In the genomic region with DNA sequence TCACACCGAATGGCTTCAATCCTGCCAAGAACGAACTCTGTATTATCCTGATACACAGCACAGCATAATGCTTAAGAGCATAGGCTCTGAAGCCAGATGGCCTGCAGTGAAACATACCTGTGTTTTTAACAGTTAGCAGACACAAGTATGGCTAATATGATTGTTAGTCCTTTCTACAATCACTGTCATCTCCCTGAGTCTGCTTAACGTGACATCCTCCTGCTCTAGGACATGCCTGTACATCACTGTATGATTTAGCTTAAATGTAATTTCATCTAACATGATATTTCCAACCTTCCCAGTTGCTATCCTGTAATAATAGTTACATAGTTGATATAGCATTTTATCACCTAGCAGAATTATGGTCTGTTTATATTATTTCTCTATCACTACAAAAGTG, we compare ENCODE assay signal across 25 cellular contexts.
DNase-seq lines count a peak whose midpoint lies in the region; ATAC-seq, FAIRE-seq and TF ChIP-seq lines count a peak whose summit lies in the region.
"Had no signal": no experiment of that assay in that cellular context is flagged by ENCODE, and none has a peak within 500 bp of the region (broad histone marks: within the 10 kb centered on the region; RNA-seq: fewer than 3 reads in every experiment).

No MANE protein-coding gene starts in this region.

- no peaks in the 10 kb centered on the region for H3K79me1 ChIP-seq in H9 (ENCODE audit: insufficient read depth, low read depth, low read length, poor library complexity, severe bottlenecking)

- H3K4me2 ChIP-seq in H9 (ENCODE audit: insufficient read depth, insufficient read length, low read length) (no peak overlapping the region), Karpas-422 (ENCODE audit: low read depth, low read length, poor library complexity, severe bottlenecking) (no peak overlapping the region)

- no peak overlapping the region for H3K27ac Mint-ChIP-seq in H9
- H3K27ac Mint-ChIP-seq in mesothelial cell of epicardium: peak overlapping the region; percentile 39
- H3K27ac Mint-ChIP-seq: CD4-positive, alpha-beta T cell had no signal

- WGBS in H9 (ENCODE audit: extremely low coverage, insufficient read length, low lambda C conversion rate): no CpG with 5 or more reads among the region's 3 CpGs

- H3K27me3 ChIP-seq in H9 (ENCODE audit: insufficient read depth, low read length) (no peaks in the 10 kb centered on the region), Karpas-422 (ENCODE audit: low read length) (no peaks in the 10 kb centered on the region)
- H3K27me3 ChIP-seq: BLaER1 treated with 17β-estradiol and CSF1 and Interleukin-3, amounts not matched to agents 10 nM and 100 nM; SJSA1 had no signal

- H4K20me1 ChIP-seq in H9 (ENCODE audit: control insufficient read depth, insufficient read depth, insufficient read length): no peaks in the 10 kb centered on the region
- no peaks in the 10 kb centered on the region for H4K20me1 ChIP-seq in Karpas-422 (ENCODE audit: insufficient read depth, low read depth, low read length)
- H4K20me1 ChIP-seq: BLaER1 treated with 17β-estradiol and CSF1 and Interleukin-3, amounts not matched to agents 10 nM and 100 nM had no signal

- no peak overlapping the region for H3K23ac ChIP-seq in H9 (ENCODE audit: insufficient read length, low read depth, low read length)

- no peaks in the 10 kb centered on the region for H3K79me2 ChIP-seq in H9 (ENCODE audit: insufficient read depth, low read length)
- no peaks in the 10 kb centered on the region for H3K79me2 ChIP-seq in Karpas-422 (ENCODE audit: low read length)

- no peak overlapping the region for H3K14ac ChIP-seq in H9 (ENCODE audit: insufficient read depth, low read length)

- H3K9me3 Mint-ChIP-seq in H9: peaks cover 0 to 1% of the 10 kb centered on the region in 2 experiments; a peak in 1 of 5 replicates
- H3K9me3 Mint-ChIP-seq in mesothelial cell of epicardium: peaks cover 1% of the 10 kb centered on the region

- H3K18ac ChIP-seq in H9 (ENCODE audit: insufficient read length, low read depth, low read length): no peak overlapping the region

- H2BK15ac ChIP-seq in H9 (ENCODE audit: low read depth, low read length): peak overlapping the region; percentile 24; the same call in 1 of the 2 replicates

- H3K4me1 ChIP-seq in H9 (ENCODE audit: insufficient read depth, low read length) (no peaks in the 10 kb centered on the region), Karpas-422 (ENCODE audit: low read length) (no peaks in the 10 kb centered on the region)
- H3K4me1 ChIP-seq: SJSA1 had no signal

- H3K27ac ChIP-seq in H9 (ENCODE audit: insufficient read length, low read depth, low read length) (no peak overlapping the region), Karpas-422 (ENCODE audit: low read length) (no peak overlapping the region)
- H3K27ac ChIP-seq: BLaER1 treated with 17β-estradiol and CSF1 and Interleukin-3, amounts not matched to agents 10 nM and 100 nM; SJSA1 had no signal

- H3K4me3 Mint-ChIP-seq in H9 (no peak overlapping the region), mesothelial cell of epicardium (no peak overlapping the region)
- H3K4me3 Mint-ChIP-seq: CD4-positive, alpha-beta T cell had no signal

- no peak overlapping the region for H3T11ph ChIP-seq in H9 (ENCODE audit: low read length)

- H3K23me2 ChIP-seq in H9 (ENCODE audit: insufficient read length, low read depth, low read length, poor library complexity, severe bottlenecking): no peaks in the 10 kb centered on the region

- no peak overlapping the region for H4K8ac ChIP-seq in H9 (replicated peaks; ENCODE audit: insufficient read length, low read depth, low read length)

- H2BK120ac ChIP-seq in H9 (ENCODE audit: low read depth, low read length, poor library complexity, severe bottlenecking): no peak overlapping the region

- H3K4me1 Mint-ChIP-seq in H9 (no peaks in the 10 kb centered on the region), mesothelial cell of epicardium (peaks cover 18% of the 10 kb centered on the region)

- no peak for DNase-seq in D721Med (ENCODE audit: insufficient read length, low spot score)
- no peak for DNase-seq in H9
- DNase-seq in mesothelial cell of epicardium (ENCODE audit: low spot score in 2 of 2, unreplicated experiment in 2 of 2): no peak
- DNase-seq in central memory CD4-positive, alpha-beta T cell: no peak
- DNase-seq in RPMI8226: no peak
- DNase-seq in Karpas-422: no peak
- DNase-seq: CD4-positive, alpha-beta T cell; DMS53; Kasumi-1; NCI-H1105 treated with DMSO at 0.1 percent for 48 hours; NCI-H146; NCI-H2081; NCI-H226; NCI-H510A treated with DMSO at 0.1 percent for 48 hours; NCI-H748 treated with DMSO at 0.1 percent for 48 hours; NK-92 treated with Interleukin-12 subunit alpha and Interleukin-12 subunit beta, amount 100 ng/mL, for 24 hours; PC-3 had no signal

- no peaks in the 10 kb centered on the region for H3K36me3 ChIP-seq in Karpas-422 (ENCODE audit: insufficient read depth, low read length)
- H3K36me3 ChIP-seq: BLaER1 treated with 17β-estradiol and CSF1 and Interleukin-3, amounts not matched to agents 10 nM and 100 nM; SJSA1 had no signal

- peak; percentile 44 for FAIRE-seq in D721Med (lab: Jason Lieb, UNC)
- FAIRE-seq: A204.1, G401.6, H1 had no signal

- no peak overlapping the region for H2BK12ac ChIP-seq in H9 (ENCODE audit: insufficient read length, low read depth, low read length)

- H3K27me3 Mint-ChIP-seq in H9 (ENCODE audit: low read depth): no peaks in the 10 kb centered on the region
- H3K27me3 Mint-ChIP-seq in mesothelial cell of epicardium (ENCODE audit: low read depth): no peaks in the 10 kb centered on the region
- H3K27me3 Mint-ChIP-seq: CD4-positive, alpha-beta T cell had no signal

- H2AFZ ChIP-seq in H9 (ENCODE audit: low read length): no peak overlapping the region
- no peak overlapping the region for H2AFZ ChIP-seq in Karpas-422 (ENCODE audit: low read length)

- H3K9ac ChIP-seq in H9 (ENCODE audit: extremely low read depth, insufficient read length, low read length) (no peak overlapping the region), Karpas-422 (ENCODE audit: low read length) (no peak overlapping the region)
- H3K9ac ChIP-seq: BLaER1 treated with 17β-estradiol and CSF1 and Interleukin-3, amounts not matched to agents 10 nM and 100 nM had no signal

- no peaks in the 10 kb centered on the region for H3K36me3 Mint-ChIP-seq in H9 (ENCODE audit: insufficient read depth in 1 of 3, low read depth in 3 of 3)
- no peaks in the 10 kb centered on the region for H3K36me3 Mint-ChIP-seq in mesothelial cell of epicardium

- peak; percentile 50; the same call in 2 of the 3 replicates for ATAC-seq in SK-N-SH treated with all-trans-retinoic acid at 6 μM for 48 hours
- ATAC-seq: HCT116, PC-3, Right ventricle myocardium inferior had no signal

- H3K9me3 ChIP-seq in H9 (ENCODE audit: control insufficient read depth, low read depth, low read length) (no peaks in the 10 kb centered on the region), Karpas-422 (ENCODE audit: low read length) (peaks cover 5% of the 10 kb centered on the region; the same call in 1 of the 2 replicates)
- H3K9me3 ChIP-seq: SJSA1 had no signal

- H3K4me3 ChIP-seq in Karpas-422 (ENCODE audit: low read length): no peak overlapping the region
- H3K4me3 ChIP-seq: BLaER1 treated with 17β-estradiol and CSF1 and Interleukin-3, amounts not matched to agents 10 nM and 100 nM; SJSA1 had no signal

- H2BK20ac ChIP-seq in H9 (ENCODE audit: low read depth, low read length, poor library complexity, severe bottlenecking): no peak overlapping the region

- no peak overlapping the region for H4K91ac ChIP-seq in H9 (ENCODE audit: insufficient read length, low read depth, low read length)

- H2AK5ac ChIP-seq in H9 (ENCODE audit: insufficient read length, low read length): no peak overlapping the region

- H2BK5ac ChIP-seq in H9 (ENCODE audit: insufficient read length, low read length): no peak overlapping the region

- H4K5ac ChIP-seq in H9 (ENCODE audit: insufficient read length, low read depth, low read length): peak overlapping the region; percentile 87

- TF ChIP-seq CTCF in D721Med (IDR thresholded peaks at IDR 0.05; ENCODE audit: insufficient read depth, missing control alignments) (no peak), H9 (conservative IDR thresholded peaks at IDR 0.05) (no peak), mesothelial cell of epicardium (IDR thresholded peaks at IDR 0.05; ENCODE audit: unreplicated experiment) (no peak)

- 0 out of 2 replicates have a peak, but pooled peaks cover 3% of the 10 kb centered on the region for H3K9me2 ChIP-seq in Karpas-422 (replicated peaks; ENCODE audit: insufficient read depth, low read length)

- H3K56ac ChIP-seq in H9 (ENCODE audit: insufficient read length, low read depth, low read length): no peak overlapping the region

- H3K4ac ChIP-seq in H9 (ENCODE audit: low read depth, low read length): no peak overlapping the region

TF ChIP-seq in SK-N-SH treated with all-trans-retinoic acid at 6 μM for 48 hours, 23 proteins besides CTCF, POLR2A, EP300 and RAD21 (continues in another document):
- peak; percentile 67; the same call in 1 of the 2 replicates for TF ChIP-seq TCF4 (CRISPR knock-in tag; IDR thresholded peaks at IDR 0.05; ENCODE audit: borderline replicate concordance)
- TF ChIP-seq CSRNP3 (CRISPR knock-in tag; IDR thresholded peaks at IDR 0.05): no peak
- 0 out of 2 replicates have a peak, but pooled peaks have one; percentile 53 for TF ChIP-seq GLIS3 (CRISPR knock-in tag; IDR thresholded peaks at IDR 0.05)
- TF ChIP-seq ISL1 (CRISPR knock-in tag; IDR thresholded peaks at IDR 0.05): peak; percentile 83
